ENCODE assay signal across 2 cellular contexts in the genomic region with DNA sequence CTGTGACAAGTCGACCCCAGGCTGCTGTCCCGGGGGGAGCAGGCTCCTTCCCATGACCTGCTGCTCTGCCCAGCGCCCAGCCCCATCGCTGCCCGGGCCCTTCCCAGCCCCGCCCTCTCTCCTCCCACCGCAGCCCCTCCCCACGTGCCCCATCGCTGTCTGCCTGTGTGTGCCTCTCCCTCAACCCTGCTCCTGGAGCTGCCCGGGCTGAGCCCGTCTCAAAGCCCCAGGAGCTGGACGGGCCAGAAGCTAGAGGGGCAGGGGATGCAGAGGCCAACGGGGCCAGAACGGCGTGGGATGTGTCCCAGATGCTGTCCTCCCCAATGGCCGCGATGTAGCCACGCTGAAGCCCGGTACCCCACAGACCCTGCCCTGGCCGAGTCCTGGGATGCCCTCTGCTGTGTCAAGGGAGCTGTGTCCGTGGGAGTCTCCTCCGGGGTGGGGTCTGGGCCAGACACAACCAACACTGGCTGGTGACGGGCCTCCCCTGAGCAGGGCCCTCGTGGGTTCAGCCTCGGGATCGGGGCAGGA.
TF ChIP-seq lines count a peak whose summit lies in the region.

No MANE protein-coding gene starts in this region.

TF ChIP-seq in SK-N-SH treated with all-trans-retinoic acid at 6 μM for 48 hours, 23 proteins besides CTCF, POLR2A, EP300 and RAD21 (continued from another document):
- no peak for TF ChIP-seq POU6F1 (CRISPR knock-in tag; IDR thresholded peaks at IDR 0.05; ENCODE audit: borderline replicate concordance, low read depth)
- TF ChIP-seq ZNF565 (CRISPR knock-in tag; conservative IDR thresholded peaks at IDR 0.05; ENCODE audit: low read depth) = no peak
- TF ChIP-seq ZNF70 (CRISPR knock-in tag; IDR thresholded peaks at IDR 0.05) = no peak
- no peak for TF ChIP-seq SNAI2 (CRISPR knock-in tag; IDR thresholded peaks at IDR 0.05)
- no peak for TF ChIP-seq ESRRG (CRISPR knock-in tag; IDR thresholded peaks at IDR 0.05)
- TF ChIP-seq RARB (CRISPR knock-in tag; IDR thresholded peaks at IDR 0.05) = no peak
- TF ChIP-seq ZC3H10 (CRISPR knock-in tag; IDR thresholded peaks at IDR 0.05) = no peak
- TF ChIP-seq GLIS3 (CRISPR knock-in tag; IDR thresholded peaks at IDR 0.05) = no peak
- no peak for TF ChIP-seq TSHZ2 (CRISPR knock-in tag; IDR thresholded peaks at IDR 0.05)
- TF ChIP-seq PATZ1 (CRISPR knock-in tag; IDR thresholded peaks at IDR 0.05; ENCODE audit: borderline replicate concordance) = no peak
- TF ChIP-seq ARNTL (CRISPR knock-in tag; IDR thresholded peaks at IDR 0.05; ENCODE audit: borderline replicate concordance, low read depth) = no peak
- TF ChIP-seq CSRNP3 (CRISPR knock-in tag; IDR thresholded peaks at IDR 0.05) = no peak

TF ChIP-seq in SK-N-SH, 30 proteins besides CTCF, POLR2A, EP300 and RAD21 (continued from another document):
- TF ChIP-seq, protein P1, sequence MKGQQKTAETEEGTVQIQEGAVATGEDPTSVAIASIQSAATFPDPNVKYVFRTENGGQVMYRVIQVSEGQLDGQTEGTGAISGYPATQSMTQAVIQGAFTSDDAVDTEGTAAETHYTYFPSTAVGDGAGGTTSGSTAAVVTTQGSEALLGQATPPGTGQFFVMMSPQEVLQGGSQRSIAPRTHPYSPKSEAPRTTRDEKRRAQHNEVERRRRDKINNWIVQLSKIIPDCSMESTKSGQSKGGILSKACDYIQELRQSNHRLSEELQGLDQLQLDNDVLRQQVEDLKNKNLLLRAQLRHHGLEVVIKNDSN (IDR thresholded peaks at IDR 0.05; ENCODE audit: borderline replicate concordance, low read depth) = no peak
- TF ChIP-seq ZBTB33 (IDR thresholded peaks at IDR 0.05; ENCODE audit: borderline replicate concordance, low read depth) (no peak), JUND (IDR thresholded peaks at IDR 0.05) (no peak), TCF12 (IDR thresholded peaks at IDR 0.05) (no peak), ELF1 (IDR thresholded peaks at IDR 0.05) (no peak), GATA2 (CRISPR knock-in tag; IDR thresholded peaks at IDR 0.05) (no peak), NRF1 (IDR thresholded peaks at IDR 0.05; ENCODE audit: low read depth, low read length) (no peak), FOXM1 (IDR thresholded peaks at IDR 0.05; ENCODE audit: low read depth) (no peak), MEF2A (IDR thresholded peaks at IDR 0.05; ENCODE audit: borderline replicate concordance, low read depth) (no peak), YY1 (IDR thresholded peaks at IDR 0.05; ENCODE audit: low read depth) (no peak), TAF1 (IDR thresholded peaks at IDR 0.05; ENCODE audit: borderline replicate concordance, low read depth, low read length) (no peak)
- TF ChIP-seq, protein P2, sequence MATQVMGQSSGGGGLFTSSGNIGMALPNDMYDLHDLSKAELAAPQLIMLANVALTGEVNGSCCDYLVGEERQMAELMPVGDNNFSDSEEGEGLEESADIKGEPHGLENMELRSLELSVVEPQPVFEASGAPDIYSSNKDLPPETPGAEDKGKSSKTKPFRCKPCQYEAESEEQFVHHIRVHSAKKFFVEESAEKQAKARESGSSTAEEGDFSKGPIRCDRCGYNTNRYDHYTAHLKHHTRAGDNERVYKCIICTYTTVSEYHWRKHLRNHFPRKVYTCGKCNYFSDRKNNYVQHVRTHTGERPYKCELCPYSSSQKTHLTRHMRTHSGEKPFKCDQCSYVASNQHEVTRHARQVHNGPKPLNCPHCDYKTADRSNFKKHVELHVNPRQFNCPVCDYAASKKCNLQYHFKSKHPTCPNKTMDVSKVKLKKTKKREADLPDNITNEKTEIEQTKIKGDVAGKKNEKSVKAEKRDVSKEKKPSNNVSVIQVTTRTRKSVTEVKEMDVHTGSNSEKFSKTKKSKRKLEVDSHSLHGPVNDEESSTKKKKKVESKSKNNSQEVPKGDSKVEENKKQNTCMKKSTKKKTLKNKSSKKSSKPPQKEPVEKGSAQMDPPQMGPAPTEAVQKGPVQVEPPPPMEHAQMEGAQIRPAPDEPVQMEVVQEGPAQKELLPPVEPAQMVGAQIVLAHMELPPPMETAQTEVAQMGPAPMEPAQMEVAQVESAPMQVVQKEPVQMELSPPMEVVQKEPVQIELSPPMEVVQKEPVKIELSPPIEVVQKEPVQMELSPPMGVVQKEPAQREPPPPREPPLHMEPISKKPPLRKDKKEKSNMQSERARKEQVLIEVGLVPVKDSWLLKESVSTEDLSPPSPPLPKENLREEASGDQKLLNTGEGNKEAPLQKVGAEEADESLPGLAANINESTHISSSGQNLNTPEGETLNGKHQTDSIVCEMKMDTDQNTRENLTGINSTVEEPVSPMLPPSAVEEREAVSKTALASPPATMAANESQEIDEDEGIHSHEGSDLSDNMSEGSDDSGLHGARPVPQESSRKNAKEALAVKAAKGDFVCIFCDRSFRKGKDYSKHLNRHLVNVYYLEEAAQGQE (IDR thresholded peaks at IDR 0.05; ENCODE audit: low read depth, low read length) = no peak
- TF ChIP-seq, protein P3, sequence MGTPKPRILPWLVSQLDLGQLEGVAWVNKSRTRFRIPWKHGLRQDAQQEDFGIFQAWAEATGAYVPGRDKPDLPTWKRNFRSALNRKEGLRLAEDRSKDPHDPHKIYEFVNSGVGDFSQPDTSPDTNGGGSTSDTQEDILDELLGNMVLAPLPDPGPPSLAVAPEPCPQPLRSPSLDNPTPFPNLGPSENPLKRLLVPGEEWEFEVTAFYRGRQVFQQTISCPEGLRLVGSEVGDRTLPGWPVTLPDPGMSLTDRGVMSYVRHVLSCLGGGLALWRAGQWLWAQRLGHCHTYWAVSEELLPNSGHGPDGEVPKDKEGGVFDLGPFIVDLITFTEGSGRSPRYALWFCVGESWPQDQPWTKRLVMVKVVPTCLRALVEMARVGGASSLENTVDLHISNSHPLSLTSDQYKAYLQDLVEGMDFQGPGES (IDR thresholded peaks at IDR 0.05; ENCODE audit: low read depth, low read length) = no peak
TF ChIP-seq in SK-N-SH: peak in this region for 0.
